ENCODE assay signal across 1 cellular context in the genomic region with DNA sequence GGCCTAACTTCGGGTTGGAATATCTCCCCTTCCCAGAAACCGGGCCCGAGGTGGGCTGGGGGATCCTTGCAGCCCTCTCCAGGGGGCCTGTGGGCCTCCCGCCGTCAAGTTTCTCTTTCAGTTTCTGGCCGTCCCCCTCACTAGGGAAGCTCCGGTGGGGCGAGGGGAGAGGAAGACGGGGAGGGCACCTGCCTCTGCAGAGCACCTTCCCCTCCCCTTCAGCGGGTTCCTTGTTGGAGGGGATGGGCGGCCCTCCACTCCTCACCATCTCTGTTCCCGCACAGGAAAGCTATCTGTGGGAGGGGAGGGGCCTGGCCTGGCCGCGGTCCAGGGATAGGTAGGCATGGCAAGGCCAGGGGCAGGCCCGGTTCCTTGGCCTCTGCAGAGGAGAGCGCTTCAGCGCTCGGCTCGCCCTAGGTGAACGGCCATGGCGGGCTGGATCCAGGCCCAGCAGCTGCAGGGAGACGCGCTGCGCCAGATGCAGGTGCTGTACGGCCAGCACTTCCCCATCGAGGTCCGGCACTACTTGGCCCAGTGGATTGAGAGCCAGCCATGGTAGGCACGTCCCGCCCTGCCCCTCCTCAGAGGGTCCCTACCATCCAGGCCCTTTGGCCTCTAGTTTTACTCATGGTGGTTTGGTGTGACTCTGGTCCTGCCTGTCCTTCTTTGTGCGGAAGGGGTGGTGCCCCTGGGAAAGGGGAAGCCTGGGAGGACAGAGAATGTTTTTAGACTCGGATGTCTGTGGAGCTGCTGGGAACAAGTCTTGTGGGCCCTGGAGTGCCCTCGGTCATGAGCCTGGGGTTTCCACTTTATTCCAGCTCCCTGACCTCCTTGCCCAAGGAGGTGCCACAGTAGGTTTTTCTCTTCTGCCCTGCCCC.
TF ChIP-seq lines count a peak whose summit lies in the region.

No MANE protein-coding gene starts in this region.

TF ChIP-seq in K562, 482 proteins besides CTCF, POLR2A, EP300 and RAD21 (continued from another document):
- TF ChIP-seq, protein P1, sequence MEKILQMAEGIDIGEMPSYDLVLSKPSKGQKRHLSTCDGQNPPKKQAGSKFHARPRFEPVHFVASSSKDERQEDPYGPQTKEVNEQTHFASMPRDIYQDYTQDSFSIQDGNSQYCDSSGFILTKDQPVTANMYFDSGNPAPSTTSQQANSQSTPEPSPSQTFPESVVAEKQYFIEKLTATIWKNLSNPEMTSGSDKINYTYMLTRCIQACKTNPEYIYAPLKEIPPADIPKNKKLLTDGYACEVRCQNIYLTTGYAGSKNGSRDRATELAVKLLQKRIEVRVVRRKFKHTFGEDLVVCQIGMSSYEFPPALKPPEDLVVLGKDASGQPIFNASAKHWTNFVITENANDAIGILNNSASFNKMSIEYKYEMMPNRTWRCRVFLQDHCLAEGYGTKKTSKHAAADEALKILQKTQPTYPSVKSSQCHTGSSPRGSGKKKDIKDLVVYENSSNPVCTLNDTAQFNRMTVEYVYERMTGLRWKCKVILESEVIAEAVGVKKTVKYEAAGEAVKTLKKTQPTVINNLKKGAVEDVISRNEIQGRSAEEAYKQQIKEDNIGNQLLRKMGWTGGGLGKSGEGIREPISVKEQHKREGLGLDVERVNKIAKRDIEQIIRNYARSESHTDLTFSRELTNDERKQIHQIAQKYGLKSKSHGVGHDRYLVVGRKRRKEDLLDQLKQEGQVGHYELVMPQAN (IDR thresholded peaks at IDR 0.05; ENCODE audit: borderline replicate concordance): peak; percentile 17; the same call in 1 of the 2 replicates
- TF ChIP-seq SIN3A (IDR thresholded peaks at IDR 0.05; ENCODE audit: borderline replicate concordance in 2 of 2, control insufficient read depth in 1 of 2, low read depth in 2 of 2, low read length in 2 of 2) (peak; percentile 63 to 88; a peak in 3 of 4 replicates), ZNF124 (CRISPR knock-in tag; IDR thresholded peaks at IDR 0.05) (0 out of 2 replicates have a peak, but pooled peaks have one; percentile 46), CBFB (CRISPR knock-in tag; IDR thresholded peaks at IDR 0.05) (0 out of 2 replicates have a peak, but pooled peaks have one; percentile 57), MAZ (CRISPR knock-in tag; conservative IDR thresholded peaks at IDR 0.05 in 1 of 2, IDR thresholded peaks at IDR 0.05 in 1 of 2) (peak in 1 of 2 experiments; percentile 76; a peak in 2 of 4 replicates), CCNT2 (IDR thresholded peaks at IDR 0.05; ENCODE audit: borderline replicate concordance, extremely low read depth, insufficient read length, low read depth, low read length) (no peak), YY1 (IDR thresholded peaks at IDR 0.05; ENCODE audit: borderline replicate concordance in 1 of 3, control insufficient read depth in 1 of 3, extremely low read depth in 1 of 3, insufficient read depth in 3 of 3, insufficient read length in 1 of 3, insufficient replicate concordance in 2 of 3, low read depth in 1 of 3, low read length in 2 of 3) (peak in 2 of 3 experiments; percentile 55 to 72), NCOA6 (IDR thresholded peaks at IDR 0.05) (peak; percentile 80; the same call in 1 of the 2 replicates), SNRNP70 (optimal IDR thresholded peaks at IDR 0.05; ENCODE audit: low read depth, low read length) (no peak), RB1 (IDR thresholded peaks at IDR 0.05; ENCODE audit: low read depth) (peak; percentile 13; the same call in 1 of the 2 replicates), MYNN (IDR thresholded peaks at IDR 0.05) (peak; percentile 58; the same call in 1 of the 2 replicates), MYNN (CRISPR knock-in tag; IDR thresholded peaks at IDR 0.05) (no peak), MXI1 (IDR thresholded peaks at IDR 0.05; ENCODE audit: low read depth, low read length) (0 out of 2 replicates have a peak, but pooled peaks have one; percentile 16), ZBTB7A (IDR thresholded peaks at IDR 0.05; ENCODE audit: borderline replicate concordance, control insufficient read depth, low read depth, low read length) (no peak), PRMT5 (CRISPR knock-in tag; IDR thresholded peaks at IDR 0.05) (no peak), NRF1 (conservative IDR thresholded peaks at IDR 0.05 in 1 of 2, IDR thresholded peaks at IDR 0.05 in 1 of 2) (peak; percentile 19 to 54; a peak in 2 of 4 replicates), PML (IDR thresholded peaks at IDR 0.05; ENCODE audit: low read length) (0 out of 2 replicates have a peak, but pooled peaks have one; percentile 39), MIER1 (IDR thresholded peaks at IDR 0.05; ENCODE audit: low read depth) (no peak), NR2C2 (CRISPR knock-in tag; IDR thresholded peaks at IDR 0.05) (no peak), NR2C2 (tag; IDR thresholded peaks at IDR 0.05) (0 out of 2 replicates have a peak, but pooled peaks have one; percentile 23), LARP7 (IDR thresholded peaks at IDR 0.05) (0 out of 2 replicates have a peak, but pooled peaks have one; percentile 10), HDAC8 (tag; IDR thresholded peaks at IDR 0.05) (no peak), SAP30 (IDR thresholded peaks at IDR 0.05; ENCODE audit: borderline replicate concordance, insufficient read depth, low read depth, low read length, poor library complexity, severe bottlenecking) (peak; percentile 23)
- TF ChIP-seq, protein P2, sequence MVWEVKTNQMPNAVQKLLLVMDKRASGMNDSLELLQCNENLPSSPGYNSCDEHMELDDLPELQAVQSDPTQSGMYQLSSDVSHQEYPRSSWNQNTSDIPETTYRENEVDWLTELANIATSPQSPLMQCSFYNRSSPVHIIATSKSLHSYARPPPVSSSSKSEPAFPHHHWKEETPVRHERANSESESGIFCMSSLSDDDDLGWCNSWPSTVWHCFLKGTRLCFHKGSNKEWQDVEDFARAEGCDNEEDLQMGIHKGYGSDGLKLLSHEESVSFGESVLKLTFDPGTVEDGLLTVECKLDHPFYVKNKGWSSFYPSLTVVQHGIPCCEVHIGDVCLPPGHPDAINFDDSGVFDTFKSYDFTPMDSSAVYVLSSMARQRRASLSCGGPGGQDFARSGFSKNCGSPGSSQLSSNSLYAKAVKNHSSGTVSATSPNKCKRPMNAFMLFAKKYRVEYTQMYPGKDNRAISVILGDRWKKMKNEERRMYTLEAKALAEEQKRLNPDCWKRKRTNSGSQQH (CRISPR knock-in tag; IDR thresholded peaks at IDR 0.05): no peak
- TF ChIP-seq, protein P3, sequence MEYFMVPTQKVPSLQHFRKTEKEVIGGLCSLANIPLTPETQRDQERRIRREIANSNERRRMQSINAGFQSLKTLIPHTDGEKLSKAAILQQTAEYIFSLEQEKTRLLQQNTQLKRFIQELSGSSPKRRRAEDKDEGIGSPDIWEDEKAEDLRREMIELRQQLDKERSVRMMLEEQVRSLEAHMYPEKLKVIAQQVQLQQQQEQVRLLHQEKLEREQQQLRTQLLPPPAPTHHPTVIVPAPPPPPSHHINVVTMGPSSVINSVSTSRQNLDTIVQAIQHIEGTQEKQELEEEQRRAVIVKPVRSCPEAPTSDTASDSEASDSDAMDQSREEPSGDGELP (CRISPR knock-in tag; IDR thresholded peaks at IDR 0.05; ENCODE audit: borderline replicate concordance): peak; percentile 47; the same call in 1 of the 2 replicates
- TF ChIP-seq, protein P4, sequence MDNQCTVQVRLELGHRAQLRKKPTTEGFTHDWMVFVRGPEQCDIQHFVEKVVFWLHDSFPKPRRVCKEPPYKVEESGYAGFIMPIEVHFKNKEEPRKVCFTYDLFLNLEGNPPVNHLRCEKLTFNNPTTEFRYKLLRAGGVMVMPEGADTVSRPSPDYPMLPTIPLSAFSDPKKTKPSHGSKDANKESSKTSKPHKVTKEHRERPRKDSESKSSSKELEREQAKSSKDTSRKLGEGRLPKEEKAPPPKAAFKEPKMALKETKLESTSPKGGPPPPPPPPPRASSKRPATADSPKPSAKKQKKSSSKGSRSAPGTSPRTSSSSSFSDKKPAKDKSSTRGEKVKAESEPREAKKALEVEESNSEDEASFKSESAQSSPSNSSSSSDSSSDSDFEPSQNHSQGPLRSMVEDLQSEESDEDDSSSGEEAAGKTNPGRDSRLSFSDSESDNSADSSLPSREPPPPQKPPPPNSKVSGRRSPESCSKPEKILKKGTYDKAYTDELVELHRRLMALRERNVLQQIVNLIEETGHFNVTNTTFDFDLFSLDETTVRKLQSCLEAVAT (IDR thresholded peaks at IDR 0.05): peak; percentile 22 to 68; a peak in 2 of 4 replicates
- TF ChIP-seq, protein P5, sequence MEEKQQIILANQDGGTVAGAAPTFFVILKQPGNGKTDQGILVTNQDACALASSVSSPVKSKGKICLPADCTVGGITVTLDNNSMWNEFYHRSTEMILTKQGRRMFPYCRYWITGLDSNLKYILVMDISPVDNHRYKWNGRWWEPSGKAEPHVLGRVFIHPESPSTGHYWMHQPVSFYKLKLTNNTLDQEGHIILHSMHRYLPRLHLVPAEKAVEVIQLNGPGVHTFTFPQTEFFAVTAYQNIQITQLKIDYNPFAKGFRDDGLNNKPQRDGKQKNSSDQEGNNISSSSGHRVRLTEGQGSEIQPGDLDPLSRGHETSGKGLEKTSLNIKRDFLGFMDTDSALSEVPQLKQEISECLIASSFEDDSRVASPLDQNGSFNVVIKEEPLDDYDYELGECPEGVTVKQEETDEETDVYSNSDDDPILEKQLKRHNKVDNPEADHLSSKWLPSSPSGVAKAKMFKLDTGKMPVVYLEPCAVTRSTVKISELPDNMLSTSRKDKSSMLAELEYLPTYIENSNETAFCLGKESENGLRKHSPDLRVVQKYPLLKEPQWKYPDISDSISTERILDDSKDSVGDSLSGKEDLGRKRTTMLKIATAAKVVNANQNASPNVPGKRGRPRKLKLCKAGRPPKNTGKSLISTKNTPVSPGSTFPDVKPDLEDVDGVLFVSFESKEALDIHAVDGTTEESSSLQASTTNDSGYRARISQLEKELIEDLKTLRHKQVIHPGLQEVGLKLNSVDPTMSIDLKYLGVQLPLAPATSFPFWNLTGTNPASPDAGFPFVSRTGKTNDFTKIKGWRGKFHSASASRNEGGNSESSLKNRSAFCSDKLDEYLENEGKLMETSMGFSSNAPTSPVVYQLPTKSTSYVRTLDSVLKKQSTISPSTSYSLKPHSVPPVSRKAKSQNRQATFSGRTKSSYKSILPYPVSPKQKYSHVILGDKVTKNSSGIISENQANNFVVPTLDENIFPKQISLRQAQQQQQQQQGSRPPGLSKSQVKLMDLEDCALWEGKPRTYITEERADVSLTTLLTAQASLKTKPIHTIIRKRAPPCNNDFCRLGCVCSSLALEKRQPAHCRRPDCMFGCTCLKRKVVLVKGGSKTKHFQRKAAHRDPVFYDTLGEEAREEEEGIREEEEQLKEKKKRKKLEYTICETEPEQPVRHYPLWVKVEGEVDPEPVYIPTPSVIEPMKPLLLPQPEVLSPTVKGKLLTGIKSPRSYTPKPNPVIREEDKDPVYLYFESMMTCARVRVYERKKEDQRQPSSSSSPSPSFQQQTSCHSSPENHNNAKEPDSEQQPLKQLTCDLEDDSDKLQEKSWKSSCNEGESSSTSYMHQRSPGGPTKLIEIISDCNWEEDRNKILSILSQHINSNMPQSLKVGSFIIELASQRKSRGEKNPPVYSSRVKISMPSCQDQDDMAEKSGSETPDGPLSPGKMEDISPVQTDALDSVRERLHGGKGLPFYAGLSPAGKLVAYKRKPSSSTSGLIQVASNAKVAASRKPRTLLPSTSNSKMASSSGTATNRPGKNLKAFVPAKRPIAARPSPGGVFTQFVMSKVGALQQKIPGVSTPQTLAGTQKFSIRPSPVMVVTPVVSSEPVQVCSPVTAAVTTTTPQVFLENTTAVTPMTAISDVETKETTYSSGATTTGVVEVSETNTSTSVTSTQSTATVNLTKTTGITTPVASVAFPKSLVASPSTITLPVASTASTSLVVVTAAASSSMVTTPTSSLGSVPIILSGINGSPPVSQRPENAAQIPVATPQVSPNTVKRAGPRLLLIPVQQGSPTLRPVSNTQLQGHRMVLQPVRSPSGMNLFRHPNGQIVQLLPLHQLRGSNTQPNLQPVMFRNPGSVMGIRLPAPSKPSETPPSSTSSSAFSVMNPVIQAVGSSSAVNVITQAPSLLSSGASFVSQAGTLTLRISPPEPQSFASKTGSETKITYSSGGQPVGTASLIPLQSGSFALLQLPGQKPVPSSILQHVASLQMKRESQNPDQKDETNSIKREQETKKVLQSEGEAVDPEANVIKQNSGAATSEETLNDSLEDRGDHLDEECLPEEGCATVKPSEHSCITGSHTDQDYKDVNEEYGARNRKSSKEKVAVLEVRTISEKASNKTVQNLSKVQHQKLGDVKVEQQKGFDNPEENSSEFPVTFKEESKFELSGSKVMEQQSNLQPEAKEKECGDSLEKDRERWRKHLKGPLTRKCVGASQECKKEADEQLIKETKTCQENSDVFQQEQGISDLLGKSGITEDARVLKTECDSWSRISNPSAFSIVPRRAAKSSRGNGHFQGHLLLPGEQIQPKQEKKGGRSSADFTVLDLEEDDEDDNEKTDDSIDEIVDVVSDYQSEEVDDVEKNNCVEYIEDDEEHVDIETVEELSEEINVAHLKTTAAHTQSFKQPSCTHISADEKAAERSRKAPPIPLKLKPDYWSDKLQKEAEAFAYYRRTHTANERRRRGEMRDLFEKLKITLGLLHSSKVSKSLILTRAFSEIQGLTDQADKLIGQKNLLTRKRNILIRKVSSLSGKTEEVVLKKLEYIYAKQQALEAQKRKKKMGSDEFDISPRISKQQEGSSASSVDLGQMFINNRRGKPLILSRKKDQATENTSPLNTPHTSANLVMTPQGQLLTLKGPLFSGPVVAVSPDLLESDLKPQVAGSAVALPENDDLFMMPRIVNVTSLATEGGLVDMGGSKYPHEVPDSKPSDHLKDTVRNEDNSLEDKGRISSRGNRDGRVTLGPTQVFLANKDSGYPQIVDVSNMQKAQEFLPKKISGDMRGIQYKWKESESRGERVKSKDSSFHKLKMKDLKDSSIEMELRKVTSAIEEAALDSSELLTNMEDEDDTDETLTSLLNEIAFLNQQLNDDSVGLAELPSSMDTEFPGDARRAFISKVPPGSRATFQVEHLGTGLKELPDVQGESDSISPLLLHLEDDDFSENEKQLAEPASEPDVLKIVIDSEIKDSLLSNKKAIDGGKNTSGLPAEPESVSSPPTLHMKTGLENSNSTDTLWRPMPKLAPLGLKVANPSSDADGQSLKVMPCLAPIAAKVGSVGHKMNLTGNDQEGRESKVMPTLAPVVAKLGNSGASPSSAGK (IDR thresholded peaks at IDR 0.05): peak; percentile 11; the same call in 1 of the 2 replicates
- TF ChIP-seq, protein P6, sequence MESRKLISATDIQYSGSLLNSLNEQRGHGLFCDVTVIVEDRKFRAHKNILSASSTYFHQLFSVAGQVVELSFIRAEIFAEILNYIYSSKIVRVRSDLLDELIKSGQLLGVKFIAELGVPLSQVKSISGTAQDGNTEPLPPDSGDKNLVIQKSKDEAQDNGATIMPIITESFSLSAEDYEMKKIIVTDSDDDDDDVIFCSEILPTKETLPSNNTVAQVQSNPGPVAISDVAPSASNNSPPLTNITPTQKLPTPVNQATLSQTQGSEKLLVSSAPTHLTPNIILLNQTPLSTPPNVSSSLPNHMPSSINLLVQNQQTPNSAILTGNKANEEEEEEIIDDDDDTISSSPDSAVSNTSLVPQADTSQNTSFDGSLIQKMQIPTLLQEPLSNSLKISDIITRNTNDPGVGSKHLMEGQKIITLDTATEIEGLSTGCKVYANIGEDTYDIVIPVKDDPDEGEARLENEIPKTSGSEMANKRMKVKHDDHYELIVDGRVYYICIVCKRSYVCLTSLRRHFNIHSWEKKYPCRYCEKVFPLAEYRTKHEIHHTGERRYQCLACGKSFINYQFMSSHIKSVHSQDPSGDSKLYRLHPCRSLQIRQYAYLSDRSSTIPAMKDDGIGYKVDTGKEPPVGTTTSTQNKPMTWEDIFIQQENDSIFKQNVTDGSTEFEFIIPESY (CRISPR knock-in tag; IDR thresholded peaks at IDR 0.05): no peak
